ENCODE assay signal across 8 cellular contexts in genomic region chr19:20565321-20566018, GRCh38. TPM values are rescaled to one million over a fixed set of nuclear protein-coding genes. Genes with fewer than 3 reads are reported as not detected.
DNase-seq lines count a peak whose midpoint lies in the region; ATAC-seq and TF ChIP-seq lines count a peak whose summit lies in the region.

Gene ZNF737, minus strand, starts transcription at chr19:20565781. Its CDS starts 141 bp downstream, at chr19:20565640.

- TF ChIP-seq CTCF in CD14-positive monocyte (IDR thresholded peaks at IDR 0.05), result no peak
- peak; percentile 18; the same call in 1 of the 2 replicates for TF ChIP-seq CTCF in OCI-LY1 (IDR thresholded peaks at IDR 0.05; ENCODE audit: low read length)

- no peak for TF ChIP-seq POLR2A in erythroblast (IDR thresholded peaks at IDR 0.05; ENCODE audit: low read length)

- H3K9ac ChIP-seq in OCI-LY1 (ENCODE audit: low read length) (peak within 1 kb of the TSS; percentile 86), mucosa of stomach (ENCODE audit: low read length) (peak within 1 kb of the TSS; percentile 91)

- peak within 1 kb of the TSS; percentile 68 to 94 (median 81) for H3K27ac Mint-ChIP-seq in CD14-positive monocyte

- no peaks in the 10 kb centered on the region for H3F3A ChIP-seq in OCI-LY1 (ENCODE audit: insufficient read depth, low read length)

- peaks cover 46 to 90% (median 82%) of the 10 kb centered on the region in 7 donors for H3K9me3 Mint-ChIP-seq in CD14-positive monocyte
- H3K9me3 Mint-ChIP-seq in activated T-cell treated with anti-CD3 and anti-CD28 coated beads, Interleukin-2, amount 50 U/mL, for 4 hours, result peaks cover 40% of the 10 kb centered on the region

- H3K9me3 ChIP-seq in OCI-LY1 (ENCODE audit: low read length), result no peaks in the 10 kb centered on the region
- H3K9me3 ChIP-seq in mucosa of stomach (ENCODE audit: control insufficient read depth, low read length), result no peaks in the 10 kb centered on the region

- H3K27ac ChIP-seq in OCI-LY1 (ENCODE audit: low read depth, low read length, poor library complexity, severe bottlenecking), result peak within 1 kb of the TSS; percentile 85

- no peak within 1 kb of the TSS for H2AFZ ChIP-seq in OCI-LY1 (ENCODE audit: low read length)

- peak; percentile 96 for ATAC-seq in HG03460 (IDR thresholded peaks at IDR 0.05; ENCODE audit: unreplicated experiment)
- ATAC-seq in activated T-cell treated with anti-CD3 and anti-CD28 coated beads, Interleukin-2, amount 50 U/mL, for 4 hours, result peak; percentile 98

- H3K36me3 ChIP-seq in OCI-LY1 (ENCODE audit: insufficient read depth, low read length), result peaks cover 38% of the 10 kb centered on the region
- H3K36me3 ChIP-seq in mucosa of stomach (ENCODE audit: control insufficient read depth, insufficient read depth, low read length), result no peaks in the 10 kb centered on the region

- H4K20me1 ChIP-seq in OCI-LY1 (ENCODE audit: insufficient read depth, low read length), result no peaks in the 10 kb centered on the region

- peaks cover 14 to 28% of the 10 kb centered on the region in 2 donors for H3K36me3 Mint-ChIP-seq in CD14-positive monocyte
- peaks cover 32% of the 10 kb centered on the region for H3K36me3 Mint-ChIP-seq in activated T-cell treated with anti-CD3 and anti-CD28 coated beads, Interleukin-2, amount 50 U/mL, for 4 hours (ENCODE audit: insufficient read depth)

- DNase-seq in CD14-positive monocyte (ENCODE audit: low spot score) (peak; percentile 67), GM19240 (ENCODE audit: insufficient read length, low spot score) (peak; percentile 70), erythroblast (lab: John Stamatoyannopoulos, UW) (peak; percentile 53 to 58)
- DNase-seq in activated T-cell treated with anti-CD3 and anti-CD28 coated beads, Interleukin-2, amount 50 U/mL, for 4 hours, result peak; percentile 87
- peak; percentile 83 to 89 for DNase-seq in stimulated activated CD8-positive, alpha-beta memory T cell treated with anti-CD3 and anti-CD28 coated beads, Interleukin-4, amount 100 ng/mL, for 4 hours (ENCODE audit: low read depth in 2 of 2, low spot score in 1 of 2)

- H3K4me1 ChIP-seq in OCI-LY1 (ENCODE audit: insufficient read depth, low read length, severe bottlenecking), result peaks cover 7% of the 10 kb centered on the region
- no peaks in the 10 kb centered on the region for H3K4me1 ChIP-seq in mucosa of stomach (ENCODE audit: control insufficient read depth, insufficient read depth, low read length)

- H3K9me2 ChIP-seq in OCI-LY1 (ENCODE audit: low read depth, low read length), result no peaks in the 10 kb centered on the region

- H3K27me3 Mint-ChIP-seq in CD14-positive monocyte (ENCODE audit: low read depth in 3 of 3), result peaks cover 0 to 2% (median 0%) of the 10 kb centered on the region in 3 donors
- H3K27me3 Mint-ChIP-seq in activated T-cell treated with anti-CD3 and anti-CD28 coated beads, Interleukin-2, amount 50 U/mL, for 4 hours (ENCODE audit: low read depth), result no peaks in the 10 kb centered on the region

- intact Hi-C loops in CD14-positive monocyte (cut with micrococcal nuclease), result no loop called here

- H3K27me3 ChIP-seq in OCI-LY1 (ENCODE audit: insufficient read depth, low read length), result no peaks in the 10 kb centered on the region
- H3K27me3 ChIP-seq in mucosa of stomach (ENCODE audit: control insufficient read depth, insufficient read depth, low read length), result no peaks in the 10 kb centered on the region

- peak within 1 kb of the TSS; percentile 92 for H3K4me3 ChIP-seq in OCI-LY1 (ENCODE audit: low read depth, low read length, poor library complexity, severe bottlenecking)
- H3K4me3 ChIP-seq in mucosa of stomach (ENCODE audit: low read length), result peak within 1 kb of the TSS; percentile 83

- H3K79me2 ChIP-seq in OCI-LY1 (ENCODE audit: insufficient read depth, low read length), result no peaks in the 10 kb centered on the region

- peak within 1 kb of the TSS; percentile 82 for H3K4me2 ChIP-seq in OCI-LY1 (ENCODE audit: low read length)

- peaks cover 16% of the 10 kb centered on the region for H3K4me1 Mint-ChIP-seq in CD14-positive monocyte
- peaks cover 34% of the 10 kb centered on the region for H3K4me1 Mint-ChIP-seq in activated T-cell treated with anti-CD3 and anti-CD28 coated beads, Interleukin-2, amount 50 U/mL, for 4 hours (ENCODE audit: low read depth)

- peak within 1 kb of the TSS; percentile 96 to 97 for H3K4me3 Mint-ChIP-seq in CD14-positive monocyte
- peak within 1 kb of the TSS; percentile 97 for H3K4me3 Mint-ChIP-seq in activated T-cell treated with anti-CD3 and anti-CD28 coated beads, Interleukin-2, amount 50 U/mL, for 4 hours

RNA-seq across cellular contexts. Expression of gene ZNF737, which starts in this region (rescaled TPM):
- under 1 TPM; 0.06 to 0.44 TPM for polyA plus RNA-seq in CD14-positive monocyte
- total RNA-seq in activated T-cell treated with anti-CD3 and anti-CD28 coated beads, Interleukin-2, amount 50 U/mL, for 4 hours, result 1 to 10 TPM; 5.4 to 6.4 (median 5.7) TPM

Comparison
In these comparisons a context has a peak if more than half of its experiments do, and no peak if none do; other contexts are left out.
1. Peak in every context shown above with its lines: DNase-seq, ATAC-seq, H3K4me3 ChIP-seq and H3K27ac ChIP-seq.
2. Peak in DNase-seq in CD14-positive monocyte; RNA of the gene not detected or under 1 TPM.